In genomic region chr1:39954261-39954869, GRCh38 we compare ENCODE assay signal across 8 cellular contexts. TPM values are rescaled to one million over a fixed set of nuclear protein-coding genes. Genes with fewer than 3 reads are reported as not detected.
DNase-seq lines count a peak whose midpoint lies in the region; ATAC-seq, FAIRE-seq and TF ChIP-seq lines count a peak whose summit lies in the region.

No MANE protein-coding gene starts in this region.

- no peak for FAIRE-seq in HTR-8/SVneo (lab: Jason Lieb, UNC)

- H3K4me1 Mint-ChIP-seq in CD8-positive, alpha-beta memory T cell, result peaks cover 7 to 21% (median 14%) of the 10 kb centered on the region in 3 donors
- H3K4me1 Mint-ChIP-seq in neural crest cell, result peaks cover 38% of the 10 kb centered on the region

- CTCF ChIA-PET in CD8-positive, alpha-beta memory T cell (lab: Charles Lee), result interaction anchor here (2.0 kb wide), 1 partner anchor 35 kb away, joined by 5 read pairs; no protein-coding TSS in a partner anchor

- H3K36me3 Mint-ChIP-seq in CD8-positive, alpha-beta memory T cell, result peaks cover 0 to 2% (median 0%) of the 10 kb centered on the region in 3 donors
- no peaks in the 10 kb centered on the region for H3K36me3 Mint-ChIP-seq in neural crest cell (ENCODE audit: low read depth)

- peak overlapping the region in 5 of 8 donors; percentile 17 to 79 (median 59) for H3K27ac Mint-ChIP-seq in CD8-positive, alpha-beta memory T cell
- H3K27ac Mint-ChIP-seq in neural crest cell (ENCODE audit: unreplicated experiment), result no peak overlapping the region

- H3K36me3 ChIP-seq in CD8-positive, alpha-beta memory T cell (ENCODE audit: insufficient read depth, low read length), result no peaks in the 10 kb centered on the region
- no peaks in the 10 kb centered on the region for H3K36me3 ChIP-seq in effector memory CD4-positive, alpha-beta T cell (ENCODE audit: control insufficient read depth, insufficient read depth, low read length)

- H3K4me3 Mint-ChIP-seq in CD8-positive, alpha-beta memory T cell, result peak overlapping the region; percentile 82 to 98 (median 94)
- H3K4me3 Mint-ChIP-seq in neural crest cell, result peak overlapping the region; percentile 96

- DNase-seq in CD8-positive, alpha-beta memory T cell, result no peak
- DNase-seq in NOMO-1 treated with dmso at 0.1 percent for 144 hours (lab: John Stamatoyannopoulos, UW; ENCODE audit: unreplicated experiment) (peak; percentile 71), neural crest cell (ENCODE audit: low read depth, low spot score) (no peak), HTR-8/SVneo (ENCODE audit: insufficient read length, low spot score) (no peak), NCI-H1092 (lab: John Stamatoyannopoulos, UW) (no peak), NCI-H1694 (lab: John Stamatoyannopoulos, UW) (no peak)
- no peak for DNase-seq in effector memory CD4-positive, alpha-beta T cell

- no peaks in the 10 kb centered on the region for H3K9me3 Mint-ChIP-seq in CD8-positive, alpha-beta memory T cell
- H3K9me3 Mint-ChIP-seq in neural crest cell, result no peaks in the 10 kb centered on the region

- no peak overlapping the region for H3K4me3 ChIP-seq in CD8-positive, alpha-beta memory T cell (ENCODE audit: low read length)
- H3K4me3 ChIP-seq in effector memory CD4-positive, alpha-beta T cell (ENCODE audit: insufficient read depth, low read depth, low read length, poor library complexity, severe bottlenecking), result peak overlapping the region; percentile 82

- ATAC-seq in GM21723 (IDR thresholded peaks at IDR 0.05; ENCODE audit: unreplicated experiment), result no peak

- H3K27me3 ChIP-seq in CD8-positive, alpha-beta memory T cell (ENCODE audit: insufficient read depth, low read length, poor library complexity, severe bottlenecking), result no peaks in the 10 kb centered on the region
- no peaks in the 10 kb centered on the region for H3K27me3 ChIP-seq in effector memory CD4-positive, alpha-beta T cell (replicated peaks; ENCODE audit: control insufficient read depth, insufficient read depth, low read length, poor library complexity, severe bottlenecking)

- peaks cover 0 to 1% of the 10 kb centered on the region in 2 donors for H3K27me3 Mint-ChIP-seq in CD8-positive, alpha-beta memory T cell
- H3K27me3 Mint-ChIP-seq in neural crest cell (ENCODE audit: low read depth), result peaks cover 4% of the 10 kb centered on the region

- H3K9me3 ChIP-seq in CD8-positive, alpha-beta memory T cell (ENCODE audit: low read length), result no peaks in the 10 kb centered on the region
- H3K9me3 ChIP-seq in effector memory CD4-positive, alpha-beta T cell (ENCODE audit: control insufficient read depth, low read length), result no peaks in the 10 kb centered on the region

- H3K27ac ChIP-seq in CD8-positive, alpha-beta memory T cell (ENCODE audit: low read depth, low read length), result no peak overlapping the region
- no peak overlapping the region for H3K27ac ChIP-seq in effector memory CD4-positive, alpha-beta T cell (ENCODE audit: insufficient read depth, low read length, poor library complexity, severe bottlenecking)

- TF ChIP-seq CTCF in neural crest cell (conservative IDR thresholded peaks at IDR 0.05), result no peak

- H3K4me1 ChIP-seq in CD8-positive, alpha-beta memory T cell (ENCODE audit: insufficient read depth, low read length), result peaks cover 20% of the 10 kb centered on the region
- peaks cover 16% of the 10 kb centered on the region for H3K4me1 ChIP-seq in effector memory CD4-positive, alpha-beta T cell (ENCODE audit: control insufficient read depth, insufficient read depth, low read length, poor library complexity, severe bottlenecking)

- POLR2A ChIA-PET in CD8-positive, alpha-beta memory T cell (lab: Charles Lee), result no interaction called here

RNA-seq across cellular contexts. Expression of gene MFSD2A, which starts 0.6 kb away (rescaled TPM):
- total RNA-seq in CD8-positive, alpha-beta memory T cell, result 10 to 100 TPM; 23.8 to 28.7 TPM
- 0.13 TPM for polyA plus RNA-seq in CD8-positive, alpha-beta memory T cell
- total RNA-seq in neural crest cell, result 20.9 and 23.8 TPM in 2 replicates

RNA-seq across cellular contexts. Expression of gene MYCL, which starts 52.6 kb away (rescaled TPM):
- total RNA-seq in CD8-positive, alpha-beta memory T cell, result under 1 TPM in 1 of 2 experiments, not detected in 1; 0.24 TPM
- not detected for polyA plus RNA-seq in CD8-positive, alpha-beta memory T cell
- total RNA-seq in neural crest cell, result 23.0 and 25.8 TPM in 2 replicates

Comparison
In these comparisons a context has a peak if more than half of its experiments do, and no peak if none do; other contexts are left out.
1. RNA of gene MYCL, which starts 52.6 kb away (total RNA-seq): 23.0 to 25.8 TPM in neural crest cell; 0.24 TPM in CD8-positive, alpha-beta memory T cell; every median in the first group is over 10 times any median in the second.